ENCODE assay signal across 1 cellular context in genomic region chr17:65062168-65062915, GRCh38.
TF ChIP-seq lines count a peak whose summit lies in the region.

No MANE protein-coding gene starts in this region.

TF ChIP-seq in SK-N-SH treated with all-trans-retinoic acid at 6 μM for 48 hours, 23 proteins besides CTCF, POLR2A, EP300 and RAD21 (continued from another document):
- TF ChIP-seq CSRNP3 (CRISPR knock-in tag; IDR thresholded peaks at IDR 0.05) = no peak
- no peak for TF ChIP-seq TCF4 (CRISPR knock-in tag; IDR thresholded peaks at IDR 0.05; ENCODE audit: borderline replicate concordance)
TF ChIP-seq in SK-N-SH treated with all-trans-retinoic acid at 6 μM for 48 hours: peak in this region for 0.
